In genomic region chr3:102156426-102156825, GRCh38 we compare ENCODE assay signal across 11 cellular contexts.
DNase-seq lines count a peak whose midpoint lies in the region; TF ChIP-seq lines count a peak whose summit lies in the region.
"Had no signal": no experiment of that assay in that cellular context is flagged by ENCODE, and none has a peak within 500 bp of the region (broad histone marks: within the 10 kb centered on the region; RNA-seq: fewer than 3 reads in every experiment).

No MANE protein-coding gene starts in this region.

- TF ChIP-seq CTCF in SK-N-SH (IDR thresholded peaks at IDR 0.05) (no peak), fibroblast of lung (conservative IDR thresholded peaks at IDR 0.05 in 1 of 2, IDR thresholded peaks at IDR 0.05 in 1 of 2; ENCODE audit: low read depth in 1 of 2, low read length in 2 of 2) (no peak)

- H3K27ac ChIP-seq in SK-N-SH (ENCODE audit: low read depth in 2 of 2, low read length in 1 of 2) (peak overlapping the region in 1 of 2 experiments; percentile 78; a peak in 2 of 4 replicates), fibroblast of lung (ENCODE audit: insufficient read depth, low read length) (no peak overlapping the region)
- H3K27ac ChIP-seq in effector memory CD4-positive, alpha-beta T cell (ENCODE audit: insufficient read depth, low read length, poor library complexity, severe bottlenecking), result no peak overlapping the region

- CTCF ChIA-PET in SK-N-SH (lab: Yijun Ruan, JAX), result no interaction called here

- 74% methylated on average over 2 of the region's 2 CpGs for WGBS in SK-N-SH (ENCODE audit: low lambda C conversion rate)

- H3K36me3 ChIP-seq in SK-N-SH (replicated peaks in 1 of 2; ENCODE audit: control insufficient read depth in 1 of 2, insufficient read depth in 2 of 2, low read length in 1 of 2), result no peaks in the 10 kb centered on the region
- H3K36me3 ChIP-seq in fibroblast of lung (ENCODE audit: control insufficient read depth, insufficient read depth, low read length), result no peaks in the 10 kb centered on the region
- no peaks in the 10 kb centered on the region for H3K36me3 ChIP-seq in effector memory CD4-positive, alpha-beta T cell (ENCODE audit: control insufficient read depth, insufficient read depth, low read length)

- POLR2A ChIA-PET in SK-N-SH (lab: Yijun Ruan, JAX), result no interaction called here

- DNase-seq in ELR (ENCODE audit: low read depth) (peak; percentile 93), SK-N-SH (no peak), fibroblast of lung (ENCODE audit: low read depth in 2 of 2) (peak; percentile 78 to 92), skeletal muscle cell (ENCODE audit: low read depth) (peak; percentile 75), retina (no peak), NCI-H1436 treated with DMSO at 0.1 percent for 48 hours (lab: John Stamatoyannopoulos, UW) (no peak), HUDEP-2 (lab: John Stamatoyannopoulos, UW; ENCODE audit: unreplicated experiment in 76 of 76) (no peak)
- no peak for DNase-seq in effector memory CD4-positive, alpha-beta T cell
- DNase-seq: activated naive CD8-positive, alpha-beta T cell treated with anti-CD3 and anti-CD28 coated beads, Interleukin-2, amount 10 ng/mL, durations not matched to agents 7 days and 5 days; KBM-7; right cardiac atrium had no signal

- H3K4me3 ChIP-seq in SK-N-SH (ENCODE audit: low read depth in 2 of 2, low read length in 1 of 2) (no peak overlapping the region), fibroblast of lung (replicated peaks in 1 of 4; ENCODE audit: control extremely low read depth in 1 of 4, insufficient read depth in 1 of 4, low read depth in 3 of 4, low read length in 4 of 4) (no peak overlapping the region), skeletal muscle cell (ENCODE audit: low read depth, low read length) (no peak overlapping the region)
- no peak overlapping the region for H3K4me3 ChIP-seq in effector memory CD4-positive, alpha-beta T cell (ENCODE audit: insufficient read depth, low read depth, low read length, poor library complexity, severe bottlenecking)

- peaks cover 0 to 7% of the 10 kb centered on the region in 2 experiments; a peak in 2 of 4 replicates for H3K4me1 ChIP-seq in SK-N-SH (ENCODE audit: control insufficient read depth in 1 of 2, insufficient read depth in 2 of 2, low read depth in 1 of 2, low read length in 1 of 2)
- H3K4me1 ChIP-seq in fibroblast of lung (ENCODE audit: control insufficient read depth, extremely low read depth, insufficient read depth, low read length), result peaks cover 3% of the 10 kb centered on the region
- H3K4me1 ChIP-seq in effector memory CD4-positive, alpha-beta T cell (ENCODE audit: control insufficient read depth, insufficient read depth, low read length, poor library complexity, severe bottlenecking), result no peaks in the 10 kb centered on the region

- no peak for TF ChIP-seq RAD21 in SK-N-SH (IDR thresholded peaks at IDR 0.05; ENCODE audit: low read length)

- H3K9me3 ChIP-seq in SK-N-SH (no peaks in the 10 kb centered on the region), fibroblast of lung (ENCODE audit: control insufficient read depth, insufficient read depth, low read depth, low read length) (no peaks in the 10 kb centered on the region)
- no peaks in the 10 kb centered on the region for H3K9me3 ChIP-seq in effector memory CD4-positive, alpha-beta T cell (ENCODE audit: control insufficient read depth, low read length)

- H2AFZ ChIP-seq in SK-N-SH (ENCODE audit: low read depth) (no peak overlapping the region), fibroblast of lung (ENCODE audit: low read length) (peak overlapping the region; percentile 3)

- 0 out of 2 replicates have a peak overlapping the region, but pooled peaks have one; percentile 9 for H3K4me2 ChIP-seq in SK-N-SH
- H3K4me2 ChIP-seq in fibroblast of lung (ENCODE audit: extremely low read depth, insufficient read depth, low read length), result no peak overlapping the region

- H3K9ac ChIP-seq in SK-N-SH, result peak overlapping the region; percentile 44
- H3K9ac ChIP-seq in fibroblast of lung (ENCODE audit: insufficient read depth, low read length), result no peak overlapping the region

- H3K79me2 ChIP-seq in SK-N-SH (ENCODE audit: insufficient read depth), result no peaks in the 10 kb centered on the region
- no peaks in the 10 kb centered on the region for H3K79me2 ChIP-seq in fibroblast of lung (ENCODE audit: control insufficient read depth, insufficient read depth, low read length)

- TF ChIP-seq EP300 in SK-N-SH (IDR thresholded peaks at IDR 0.05; ENCODE audit: borderline replicate concordance in 1 of 2, low read depth in 1 of 2, low read length in 1 of 2), result no peak

- H4K20me1 ChIP-seq in SK-N-SH (ENCODE audit: insufficient read depth), result no peaks in the 10 kb centered on the region
- no peaks in the 10 kb centered on the region for H4K20me1 ChIP-seq in fibroblast of lung (ENCODE audit: control insufficient read depth, extremely low read depth, insufficient read depth, low read length)

- no peaks in the 10 kb centered on the region for H3K27me3 ChIP-seq in SK-N-SH (ENCODE audit: insufficient read depth)
- H3K27me3 ChIP-seq in fibroblast of lung (ENCODE audit: control insufficient read depth, insufficient read depth, low read length), result no peaks in the 10 kb centered on the region
- no peaks in the 10 kb centered on the region for H3K27me3 ChIP-seq in effector memory CD4-positive, alpha-beta T cell (replicated peaks; ENCODE audit: control insufficient read depth, insufficient read depth, low read length, poor library complexity, severe bottlenecking)

- H3K9me2 ChIP-seq in SK-N-SH, result no peaks in the 10 kb centered on the region

- H3F3A ChIP-seq in SK-N-SH (replicated peaks; ENCODE audit: insufficient read depth), result peaks cover 3% of the 10 kb centered on the region

TF ChIP-seq in SK-N-SH, 30 proteins besides CTCF, POLR2A, EP300 and RAD21 (continues in another document):
- TF ChIP-seq RCOR1 (IDR thresholded peaks at IDR 0.05; ENCODE audit: low read length), result no peak
- no peak for TF ChIP-seq ZBTB33 (IDR thresholded peaks at IDR 0.05; ENCODE audit: borderline replicate concordance, low read depth)
- peak; percentile 65 for TF ChIP-seq FOSL2 (IDR thresholded peaks at IDR 0.05; ENCODE audit: borderline replicate concordance, low read depth)
- no peak for TF ChIP-seq REST (IDR thresholded peaks at IDR 0.05; ENCODE audit: low read depth, low read length)
- no peak for TF ChIP-seq PBX3 (IDR thresholded peaks at IDR 0.05)
- no peak for TF ChIP-seq NRF1 (IDR thresholded peaks at IDR 0.05; ENCODE audit: low read depth, low read length)
- peak; percentile 29; the same call in 1 of the 2 replicates for TF ChIP-seq TCF12 (IDR thresholded peaks at IDR 0.05)
- TF ChIP-seq NFIC (IDR thresholded peaks at IDR 0.05; ENCODE audit: borderline replicate concordance), result no peak; the same call in 1 of the 2 replicates
- TF ChIP-seq GATA2 (CRISPR knock-in tag; IDR thresholded peaks at IDR 0.05), result no peak
- no peak for TF ChIP-seq MEF2A (IDR thresholded peaks at IDR 0.05; ENCODE audit: borderline replicate concordance, low read depth)
- peak; percentile 38 for TF ChIP-seq JUND (IDR thresholded peaks at IDR 0.05)

Comparison
In these comparisons a context has a peak if more than half of its experiments do, and no peak if none do; other contexts are left out.
1. DNase-seq: peak in ELR (single experiment), fibroblast of lung (2 of 2) and skeletal muscle cell (single experiment); none in SK-N-SH (single experiment), retina (single experiment), NCI-H1436 treated with DMSO at 0.1 percent for 48 hours (single experiment), effector memory CD4-positive, alpha-beta T cell (0 of 3) and HUDEP-2 (0 of 76).